ENCODE assay signal across 8 cellular contexts in genomic region chr1:151991663-151992344, GRCh38. TPM values are rescaled to one million over a fixed set of nuclear protein-coding genes. Genes with fewer than 3 reads are reported as not detected.
DNase-seq lines count a peak whose midpoint lies in the region; ATAC-seq and TF ChIP-seq lines count a peak whose summit lies in the region.

No MANE protein-coding gene starts in this region.

- DNase-seq in H7, result no peak
- no peak for DNase-seq in activated B cell treated with CpG ODN at 0.5 μM for 24 hours
- DNase-seq in glomerular visceral epithelial cell (ENCODE audit: extremely low spot score), result peak; percentile 39
- DNase-seq in skeletal muscle cell (ENCODE audit: low read depth), result no peak
- no peak for DNase-seq in amniotic stem cell (lab: John Stamatoyannopoulos, UW)
- no peak for DNase-seq in AML-193 (lab: John Stamatoyannopoulos, UW)
- no peak for DNase-seq in activated effector memory CD4-positive, alpha-beta T cell treated with Interleukin-2 at 50 U/mL for 16 hours

- ATAC-seq in activated B cell treated with CpG ODN at 0.5 μM for 24 hours (ENCODE audit: low read depth), result no peak
- no peak for ATAC-seq in HG02884 (IDR thresholded peaks at IDR 0.05; ENCODE audit: unreplicated experiment)

- H3K27me3 ChIP-seq in H7 (ENCODE audit: control insufficient read depth, insufficient read depth, low read length), result no peaks in the 10 kb centered on the region

- no peaks in the 10 kb centered on the region for H3K36me3 ChIP-seq in H7 (replicated peaks; ENCODE audit: control insufficient read depth, insufficient read depth, low read length)

- no peak for TF ChIP-seq CTCF in activated B cell treated with CpG ODN at 0.5 μM for 24 hours (IDR thresholded peaks at IDR 0.05)

- peak overlapping the region; percentile 38 for H3K4me3 Mint-ChIP-seq in activated B cell treated with CpG ODN at 0.5 μM for 24 hours

- peaks cover 33% of the 10 kb centered on the region for H3K4me1 Mint-ChIP-seq in activated B cell treated with CpG ODN at 0.5 μM for 24 hours

- peaks cover 1% of the 10 kb centered on the region for H3K36me3 Mint-ChIP-seq in activated B cell treated with CpG ODN at 0.5 μM for 24 hours (ENCODE audit: low read depth)

- peak overlapping the region; percentile 95 for H3K4me3 ChIP-seq in H7 (ENCODE audit: insufficient read depth, low read depth, low read length)
- peak overlapping the region; percentile 94 for H3K4me3 ChIP-seq in skeletal muscle cell (ENCODE audit: low read depth, low read length)

- POLR2A ChIA-PET in activated B cell treated with CpG ODN at 0.5 μM for 24 hours (lab: Charles Lee), result interaction anchor here (1.4 kb wide), 1 partner anchor 83 kb away, joined by 5 read pairs; the partner anchor contains the start of gene THEM4

- CTCF ChIA-PET in activated B cell treated with CpG ODN at 0.5 μM for 24 hours (lab: Charles Lee), result interaction anchor here (1.3 to 14.4 kb wide), 3 partner anchors 10 to 23 kb away, joined by 3 to 204 read pairs (median 3); no protein-coding TSS in a partner anchor

- no peaks in the 10 kb centered on the region for H3K27me3 Mint-ChIP-seq in activated B cell treated with CpG ODN at 0.5 μM for 24 hours

- no peak overlapping the region for H3K27ac Mint-ChIP-seq in activated B cell treated with CpG ODN at 0.5 μM for 24 hours

- no peaks in the 10 kb centered on the region for H3K9me3 Mint-ChIP-seq in activated B cell treated with CpG ODN at 0.5 μM for 24 hours

- intact Hi-C loops in activated B cell treated with CpG ODN at 0.5 μM for 24 hours (cut with micrococcal nuclease), result loop anchor here (10.0 kb wide), 1 partner anchor 797 kb away; the partner anchor contains the start of genes PIP5K1A and VPS72

RNA-seq across cellular contexts. Expression of gene S100A10, which starts 1.9 kb away (rescaled TPM):
- total RNA-seq in H7 (2014; rRNA removed; shearing (Covaris generic)), result 102 and 116 TPM in 2 replicates
- 62.7 and 63.6 TPM in 2 replicates for total RNA-seq in activated B cell treated with CpG ODN at 0.5 μM for 24 hours

RNA-seq across cellular contexts. Expression of gene S100A11, which starts 45.0 kb away (rescaled TPM):
- total RNA-seq in H7 (2014; rRNA removed; shearing (Covaris generic)), result 474 and 597 TPM in 2 replicates
- 65.6 and 71.2 TPM in 2 replicates for total RNA-seq in activated B cell treated with CpG ODN at 0.5 μM for 24 hours
